8 cellular contexts compared by ENCODE assay signal in genomic region chr2:219244789-219245147, GRCh38.
DNase-seq lines count a peak whose midpoint lies in the region; TF ChIP-seq lines count a peak whose summit lies in the region.

No MANE protein-coding gene starts in this region.

- no peaks in the 10 kb centered on the region; the same call in 1 of the 2 replicates for H3K36me3 ChIP-seq in SK-N-MC (ENCODE audit: insufficient read depth, low read length)

- DNase-seq in SK-N-MC (ENCODE audit: low read depth, low spot score) = no peak
- no peak for DNase-seq in fibroblast of mammary gland (ENCODE audit: low read depth)
- no peak for DNase-seq in retinal pigment epithelial cell (ENCODE audit: low read depth)
- DNase-seq in NK-92 (lab: John Stamatoyannopoulos, UW; ENCODE audit: unreplicated experiment) = no peak
- DNase-seq in T-helper 9 cell = no peak
- DNase-seq in GM10266 (ENCODE audit: extremely low spot score) = no peak
- DNase-seq in medulla oblongata (ENCODE audit: extremely low spot score) = no peak

- TF ChIP-seq CTCF in fibroblast of mammary gland (conservative IDR thresholded peaks at IDR 0.05; ENCODE audit: control insufficient read depth, insufficient read depth, low read depth, low read length) = no peak
- no peak for TF ChIP-seq CTCF in retinal pigment epithelial cell (conservative IDR thresholded peaks at IDR 0.05; ENCODE audit: low read depth, low read length)
- no peak for TF ChIP-seq CTCF in GM10266 (IDR thresholded peaks at IDR 0.05; ENCODE audit: control insufficient read depth, insufficient read depth, low read depth, missing control alignments)

- no peak overlapping the region for H3K27ac ChIP-seq in SK-N-MC

- H3K4me3 ChIP-seq in GM08714 (ENCODE audit: low read length) = peak overlapping the region; percentile 89
- H3K4me3 ChIP-seq in SK-N-MC = peak overlapping the region; percentile 99
- peak overlapping the region; percentile 91 for H3K4me3 ChIP-seq in fibroblast of mammary gland (ENCODE audit: control insufficient read depth, low read depth, low read length)
- peak overlapping the region; percentile 92 for H3K4me3 ChIP-seq in retinal pigment epithelial cell (ENCODE audit: low read length)

- no peaks in the 10 kb centered on the region for H3K9me3 ChIP-seq in SK-N-MC (ENCODE audit: low read depth, low read length)

- peak overlapping the region; percentile 87 for H3K9ac ChIP-seq in SK-N-MC (ENCODE audit: insufficient read length)
